8 cellular contexts compared by ENCODE assay signal in the genomic region with DNA sequence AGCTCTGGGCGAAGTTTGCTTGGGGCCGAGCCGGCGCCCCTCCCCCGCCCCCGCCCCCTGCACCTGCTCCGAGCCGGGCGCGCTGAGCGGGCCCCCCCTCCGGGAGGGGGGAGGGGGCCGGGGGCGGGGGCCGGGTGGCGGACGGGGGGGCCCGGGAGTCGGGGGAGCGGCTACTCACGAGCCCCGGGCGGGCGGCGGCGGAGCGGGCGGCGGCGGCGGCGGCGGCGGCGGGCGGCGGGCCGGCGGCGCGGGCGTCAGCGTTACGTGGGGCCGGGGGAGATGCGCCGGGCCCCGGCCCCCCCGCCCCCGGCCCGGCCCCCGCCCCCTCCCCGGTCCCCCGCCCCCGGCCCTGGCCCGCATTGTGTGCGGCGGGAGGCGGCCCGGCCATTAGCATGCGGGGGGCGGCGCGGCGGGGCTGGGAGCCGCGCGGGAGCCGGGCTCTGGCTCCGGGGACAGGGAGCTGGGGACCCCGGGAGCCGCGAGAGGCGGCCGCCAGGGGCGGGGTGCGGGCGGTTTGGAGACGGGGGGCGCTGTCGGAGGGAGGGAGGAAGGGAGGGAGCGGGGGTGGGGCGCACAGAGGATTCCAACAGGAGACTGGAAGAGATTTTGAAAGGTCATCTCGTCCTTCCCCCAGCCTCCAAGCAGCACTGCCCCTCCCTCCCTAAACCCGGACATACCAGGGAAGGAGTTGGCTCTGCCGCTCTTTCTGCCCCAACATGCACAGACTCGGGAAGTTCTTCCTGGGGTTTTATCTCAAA. TPM values are rescaled to one million over a fixed set of nuclear protein-coding genes. Genes with fewer than 3 reads are reported as not detected.
A peak's percentile ranks its signal among the peaks of the same experiment; 100 is the strongest.
DNase-seq lines count a peak whose midpoint lies in the region; ATAC-seq, FAIRE-seq and TF ChIP-seq lines count a peak whose summit lies in the region.

A gene (minus strand): TSS at position 522 of the 758 bp plus-strand sequence. CDS start 5,064 bp downstream, outside the sequence.

- ATAC-seq in left ventricle myocardium superior = peak; percentile 62
- no peak for ATAC-seq in GM18511 (IDR thresholded peaks at IDR 0.05; ENCODE audit: unreplicated experiment)
- no peak for ATAC-seq in HG03457 (IDR thresholded peaks at IDR 0.05; ENCODE audit: unreplicated experiment)

- no peak for TF ChIP-seq CTCF in astrocyte of the cerebellum (IDR thresholded peaks at IDR 0.05; ENCODE audit: low read depth, low read length, missing control alignments)
- no peak for TF ChIP-seq CTCF in parathyroid adenoma (IDR thresholded peaks at IDR 0.05)

- peaks cover 21% of the 10 kb centered on the region for H3K79me2 ChIP-seq in parathyroid adenoma

- no peak for FAIRE-seq in GM19239 (lab: Jason Lieb, UNC)

- in situ Hi-C loops in astrocyte of the cerebellum (cut with HindIII; ENCODE audit: low sequenced_read_pairs) = no loop called here

- H3K9ac ChIP-seq in parathyroid adenoma = peak within 1 kb of the TSS; percentile 69

- DNase-seq in AG08395 (ENCODE audit: low spot score) (peak; percentile 46), GM19239 (ENCODE audit: insufficient read length, low spot score) (peak; percentile 28), OCI-M1 (lab: John Stamatoyannopoulos, UW) (peak; percentile 41), astrocyte of the cerebellum (ENCODE audit: low read depth) (no peak), left ventricle myocardium superior (peak; percentile 77)

- H2AFZ ChIP-seq in parathyroid adenoma = peak within 1 kb of the TSS; percentile 65

- no peaks in the 10 kb centered on the region for H3K36me3 ChIP-seq in parathyroid adenoma (ENCODE audit: control insufficient read depth, insufficient read depth, low read length)

- H3K4me1 ChIP-seq in parathyroid adenoma = peaks cover 49% of the 10 kb centered on the region

- peak within 1 kb of the TSS; percentile 81 for H3K4me2 ChIP-seq in parathyroid adenoma (ENCODE audit: low read length)

- intact Hi-C loops in left ventricle myocardium superior (cut with micrococcal nuclease) = no loop called here

- H3K27me3 ChIP-seq in parathyroid adenoma (ENCODE audit: control insufficient read depth, insufficient read depth, low read length) = no peaks in the 10 kb centered on the region

- peak within 1 kb of the TSS; percentile 95 for H3K27ac ChIP-seq in parathyroid adenoma

- peak within 1 kb of the TSS; percentile 59 for H3K4me3 ChIP-seq in astrocyte of the cerebellum (ENCODE audit: low read depth, low read length)
- peak within 1 kb of the TSS; percentile 82 for H3K4me3 ChIP-seq in parathyroid adenoma (ENCODE audit: low read depth, low read length)

- H3K9me3 ChIP-seq in parathyroid adenoma (ENCODE audit: control insufficient read depth, low read length) = no peaks in the 10 kb centered on the region

RNA-seq across cellular contexts. Expression of the gene that starts here (rescaled TPM):
- 57.0 TPM for total RNA-seq in left ventricle myocardium superior
